In genomic region chr19:7636691-7637373, GRCh38 we compare ENCODE assay signal across 8 cellular contexts. TPM values are rescaled to one million over a fixed set of nuclear protein-coding genes. Genes with fewer than 3 reads are reported as not detected.
DNase-seq lines count a peak whose midpoint lies in the region; TF ChIP-seq lines count a peak whose summit lies in the region.

Gene STXBP2 (plus strand): TSS chr19:7637110. CDS start chr19:7637150, 40 bp downstream.

- intact Hi-C loops in activated T-helper 2 cell treated with anti-CD3 and anti-CD28 coated beads, Interferon-gamma antibody, Interleukin-2, Interleukin-4, amounts not matched to agents 10 μg/mL and 5 μg/mL and 100 μg/mL, durations not matched to agents 14 hours and 24 hours and 36 hours (cut with micrococcal nuclease) = no loop called here

- in situ Hi-C loops in GM18951 (cut with MboI; ENCODE audit: low sequenced_read_pairs, unreplicated experiment) = no loop called here

- H3K27ac ChIP-seq in ACC112 (ENCODE audit: low read depth, low read length) (no peak within 1 kb of the TSS), Peyer's patch (peak within 1 kb of the TSS; percentile 84 to 89 (median 88)), trophoblast cell (ENCODE audit: low read depth, low read length) (no peak within 1 kb of the TSS), urinary bladder (ENCODE audit: low read depth) (peak within 1 kb of the TSS; percentile 67)

- peak within 1 kb of the TSS; percentile 36 for H2BK120ac ChIP-seq in trophoblast cell (ENCODE audit: insufficient read depth, low read length, poor library complexity)

- H3K18ac ChIP-seq in trophoblast cell (ENCODE audit: low read length) = peak within 1 kb of the TSS; percentile 40

- no peaks in the 10 kb centered on the region for H3K27me3 ChIP-seq in ACC112 (ENCODE audit: insufficient read depth, low read length)
- no peaks in the 10 kb centered on the region for H3K27me3 ChIP-seq in Peyer's patch
- H3K27me3 ChIP-seq in trophoblast cell (ENCODE audit: insufficient read depth, low read length) = no peaks in the 10 kb centered on the region

- H3K79me1 ChIP-seq in trophoblast cell (ENCODE audit: low read length) = peaks cover 6% of the 10 kb centered on the region

- no peak within 1 kb of the TSS for H2BK12ac ChIP-seq in trophoblast cell (ENCODE audit: low read length)

- peak within 1 kb of the TSS; percentile 81 for H3K4me3 Mint-ChIP-seq in activated T-helper 2 cell treated with anti-CD3 and anti-CD28 coated beads, Interferon-gamma antibody, Interleukin-2, Interleukin-4, amounts not matched to agents 10 μg/mL and 5 μg/mL and 100 μg/mL, durations not matched to agents 14 hours and 24 hours and 36 hours (ENCODE audit: low read depth)

- H3K4me1 Mint-ChIP-seq in activated T-helper 2 cell treated with anti-CD3 and anti-CD28 coated beads, Interferon-gamma antibody, Interleukin-2, Interleukin-4, amounts not matched to agents 10 μg/mL and 5 μg/mL and 100 μg/mL, durations not matched to agents 14 hours and 24 hours and 36 hours (ENCODE audit: low read depth) = peaks cover 14% of the 10 kb centered on the region

- peak within 1 kb of the TSS; percentile 9 for H2BK5ac ChIP-seq in trophoblast cell (ENCODE audit: low read depth, low read length, poor library complexity)

- peak within 1 kb of the TSS; percentile 89 for H3K4me2 ChIP-seq in trophoblast cell (ENCODE audit: low read length)

- peak within 1 kb of the TSS; percentile 70 for H4K91ac ChIP-seq in trophoblast cell (ENCODE audit: low read depth, low read length)

- H2AK5ac ChIP-seq in trophoblast cell (ENCODE audit: low read length) = peak within 1 kb of the TSS; percentile 67

- H3K4me3 ChIP-seq in ACC112 (ENCODE audit: low read depth, low read length) = peak within 1 kb of the TSS; percentile 73
- H3K4me3 ChIP-seq in Peyer's patch = peak within 1 kb of the TSS; percentile 62 to 91 (median 72)
- H3K4me3 ChIP-seq in trophoblast cell (ENCODE audit: low read depth, low read length) = peak within 1 kb of the TSS; percentile 84
- H3K4me3 ChIP-seq in urinary bladder (ENCODE audit: low read depth, low read length) = peak within 1 kb of the TSS; percentile 47

- peak within 1 kb of the TSS; percentile 20 for H3K14ac ChIP-seq in trophoblast cell (ENCODE audit: low read length)

- no peaks in the 10 kb centered on the region for H3K9me3 Mint-ChIP-seq in activated T-helper 2 cell treated with anti-CD3 and anti-CD28 coated beads, Interferon-gamma antibody, Interleukin-2, Interleukin-4, amounts not matched to agents 10 μg/mL and 5 μg/mL and 100 μg/mL, durations not matched to agents 14 hours and 24 hours and 36 hours

- peaks cover 7% of the 10 kb centered on the region for H3K36me3 Mint-ChIP-seq in activated T-helper 2 cell treated with anti-CD3 and anti-CD28 coated beads, Interferon-gamma antibody, Interleukin-2, Interleukin-4, amounts not matched to agents 10 μg/mL and 5 μg/mL and 100 μg/mL, durations not matched to agents 14 hours and 24 hours and 36 hours (ENCODE audit: low read depth)

- H3K9me3 ChIP-seq in Peyer's patch (no peaks in the 10 kb centered on the region), trophoblast cell (ENCODE audit: insufficient read depth, low read depth, low read length) (peaks cover 11% of the 10 kb centered on the region)

- TF ChIP-seq POLR2A in GM18951 (IDR thresholded peaks at IDR 0.05; ENCODE audit: extremely low read depth, insufficient read depth, insufficient read length) = peak; percentile 87
- TF ChIP-seq POLR2A in Peyer's patch (IDR thresholded peaks at IDR 0.05) = peak; percentile 59 to 76

- no peak within 1 kb of the TSS for H3K23ac ChIP-seq in trophoblast cell (ENCODE audit: low read length)

- H3K79me2 ChIP-seq in ACC112 (ENCODE audit: control insufficient read depth, insufficient read depth, low read length, unreplicated experiment) (no peaks in the 10 kb centered on the region), trophoblast cell (ENCODE audit: control insufficient read depth, insufficient read depth, low read length, poor library complexity) (peaks cover 7% of the 10 kb centered on the region)

- no peak within 1 kb of the TSS for H2AFZ ChIP-seq in ACC112 (ENCODE audit: low read length, unreplicated experiment)
- no peak within 1 kb of the TSS for H2AFZ ChIP-seq in trophoblast cell (ENCODE audit: insufficient read depth, low read length, poor library complexity)

- TF ChIP-seq CTCF in Peyer's patch (IDR thresholded peaks at IDR 0.05) = peak; percentile 22 to 66 (median 44)

- no peaks in the 10 kb centered on the region for H3K36me3 ChIP-seq in ACC112 (ENCODE audit: insufficient read depth, low read length)
- H3K36me3 ChIP-seq in Peyer's patch = peaks cover 0 to 10% (median 0%) of the 10 kb centered on the region in 3 donors
- peaks cover 10 to 17% of the 10 kb centered on the region in 2 experiments for H3K36me3 ChIP-seq in trophoblast cell (ENCODE audit: control insufficient read depth in 1 of 2, insufficient read depth in 2 of 2, low read length in 2 of 2)
- H3K36me3 ChIP-seq in urinary bladder (ENCODE audit: insufficient read depth) = no peaks in the 10 kb centered on the region

- H3K9ac ChIP-seq in trophoblast cell (ENCODE audit: low read length) = peak within 1 kb of the TSS; percentile 87

- peak within 1 kb of the TSS; percentile 79 for H3K27ac Mint-ChIP-seq in activated T-helper 2 cell treated with anti-CD3 and anti-CD28 coated beads, Interferon-gamma antibody, Interleukin-2, Interleukin-4, amounts not matched to agents 10 μg/mL and 5 μg/mL and 100 μg/mL, durations not matched to agents 14 hours and 24 hours and 36 hours

- peak within 1 kb of the TSS; percentile 57 for H3K4ac ChIP-seq in trophoblast cell (ENCODE audit: low read depth, low read length)

- peak within 1 kb of the TSS; percentile 84 for H4K12ac ChIP-seq in trophoblast cell (ENCODE audit: low read depth, low read length)

- peak within 1 kb of the TSS; percentile 87 for H4K8ac ChIP-seq in trophoblast cell (ENCODE audit: low read depth, low read length)

- no CpG with 5 or more reads among the region's 61 CpGs for WGBS in trophoblast cell (ENCODE audit: extremely low coverage, insufficient coverage, insufficient read length)
- 6% methylated on average over 61 of the region's 61 CpGs for WGBS in urinary bladder

- peak; percentile 76 for DNase-seq in HT-29 (ENCODE audit: low spot score)
- DNase-seq in Peyer's patch = peak; percentile 91 to 96 (median 94)
- DNase-seq in activated T-helper 2 cell treated with anti-CD3 and anti-CD28 coated beads, Interferon-gamma antibody, Interleukin-2, Interleukin-4, amounts not matched to agents 10 μg/mL and 5 μg/mL and 100 μg/mL, durations not matched to agents 14 hours and 24 hours and 36 hours (ENCODE audit: low spot score) = peak; percentile 85
- no peak for DNase-seq in glomerular endothelial cell (ENCODE audit: extremely low read depth, low read depth, low spot score)
- DNase-seq in trophoblast cell = peak; percentile 79 to 91

- H3K4me1 ChIP-seq in ACC112 (ENCODE audit: control insufficient read depth, insufficient read depth, low read length, unreplicated experiment) = no peaks in the 10 kb centered on the region
- peaks cover 0 to 11% (median 5%) of the 10 kb centered on the region in 4 donors for H3K4me1 ChIP-seq in Peyer's patch
- H3K4me1 ChIP-seq in trophoblast cell (ENCODE audit: control insufficient read depth in 1 of 2, insufficient read depth in 2 of 2, low read length in 2 of 2) = peaks cover 7 to 11% of the 10 kb centered on the region in 2 experiments
- no peaks in the 10 kb centered on the region for H3K4me1 ChIP-seq in urinary bladder (ENCODE audit: insufficient read depth)

- no peaks in the 10 kb centered on the region for H3K27me3 Mint-ChIP-seq in activated T-helper 2 cell treated with anti-CD3 and anti-CD28 coated beads, Interferon-gamma antibody, Interleukin-2, Interleukin-4, amounts not matched to agents 10 μg/mL and 5 μg/mL and 100 μg/mL, durations not matched to agents 14 hours and 24 hours and 36 hours (ENCODE audit: low read depth)

RNA-seq across cellular contexts. Expression of gene STXBP2, which starts in this region (rescaled TPM):
- 66.4 and 73.3 TPM in 2 replicates for total RNA-seq in HT-29 (2014; rRNA removed; shearing (Covaris generic))
- total RNA-seq in Peyer's patch (100 to 1,000 TPM; 117 to 245 (median 199) TPM), glomerular endothelial cell (33.4 and 47.7 TPM in 2 replicates), urinary bladder (9.9 TPM)
- total RNA-seq in activated T-helper 2 cell treated with anti-CD3 and anti-CD28 coated beads, Interferon-gamma antibody, Interleukin-2, Interleukin-4, amounts not matched to agents 10 μg/mL and 5 μg/mL and 100 μg/mL, durations not matched to agents 14 hours and 24 hours and 36 hours = 96.3 and 104 TPM in 2 replicates
- polyA plus RNA-seq in trophoblast cell (2013) = 49.4 and 49.6 TPM in 2 replicates
- 25.3 TPM for polyA plus RNA-seq in urinary bladder

Comparison
In these comparisons a context has a peak if more than half of its experiments do, and no peak if none do; other contexts are left out.
1. H3K27ac ChIP-seq: peak in Peyer's patch (4 of 4) and urinary bladder (single experiment); none in ACC112 (single experiment) and trophoblast cell (single experiment).
2. Peak in every context shown above with its lines, with median percentiles within 50 percentile points of each other: H3K4me3 ChIP-seq.